ENCODE assay signal across 28 cellular contexts in genomic region chr9:486156-486555, GRCh38.
"Had no signal": no experiment of that assay in that cellular context is flagged by ENCODE, and none has a peak within 500 bp of the region (broad histone marks: within the 10 kb centered on the region; RNA-seq: fewer than 3 reads in every experiment).

No MANE protein-coding gene starts in this region.

- H3K4me3 ChIP-seq: ascending aorta, esophagus squamous epithelium, gastrocnemius medialis, heart left ventricle had no signal

- DNase-seq: activated CD4-positive, alpha-beta memory T cell treated with anti-CD3 and anti-CD28 coated beads, Interleukin-2, amount 10 ng/mL, durations not matched to agents 7 days and 5 days; activated CD4-positive, alpha-beta T cell treated with anti-CD3 and anti-CD28 coated beads for 36 hours; activated CD4-positive, alpha-beta T cell treated with anti-CD3 and anti-CD28 coated beads, Interleukin-2, amount 10 ng/mL, durations not matched to agents 24 days and 14 days; activated CD4-positive, alpha-beta T cell treated with anti-CD3 and anti-CD28 coated beads, Interleukin-2, amount 50 U/mL, for 4 hours; activated CD4-positive, CD25-positive, alpha-beta regulatory T cell; activated CD4-positive, CD25-positive, alpha-beta regulatory T cell treated with anti-CD3 and anti-CD28 coated beads, Interleukin-2, amount 50 U/mL, for 72 hours; activated CD8-positive, alpha-beta memory T cell treated with anti-CD3 and anti-CD28 coated beads, Interleukin-2, amount 50 U/mL, for 48 hours; activated gamma-delta T cell; activated naive CD4-positive, alpha-beta T cell; activated naive CD4-positive, alpha-beta T cell treated with anti-CD3 and anti-CD28 coated beads, Interleukin-2, amount 10 ng/mL, durations not matched to agents 7 days and 5 days; activated naive CD8-positive, alpha-beta T cell treated with anti-CD3 and anti-CD28 coated beads, Interleukin-2, amount 10 ng/mL, durations not matched to agents 7 days and 5 days; activated T-cell treated with anti-CD3 and anti-CD28 coated beads for 4 hours; activated T-cell treated with anti-CD3 and anti-CD28 coated beads, Interleukin-2, amount 50 U/mL, for 24 hours; activated T-cell treated with anti-CD3 and anti-CD28 coated beads, Interleukin-2, amount 50 U/mL, for 72 hours; caudate nucleus; cortex of kidney; dermis blood vessel endothelial cell; effector CD4-positive, alpha-beta T cell; effector memory CD8-positive, alpha-beta T cell; esophagus squamous epithelium; foreskin fibroblast; gastrocnemius medialis; glutamatergic neuron; heart left ventricle; T-helper 2 cell had no signal

- H3K36me3 ChIP-seq: ascending aorta, esophagus squamous epithelium, gastrocnemius medialis, heart left ventricle had no signal

- ATAC-seq: activated CD4-positive, alpha-beta T cell treated with anti-CD3 and anti-CD28 coated beads for 36 hours; activated naive CD4-positive, alpha-beta T cell treated with anti-CD3 and anti-CD28 coated beads, Interleukin-2, amount 50 U/mL, for 72 hours; activated T-cell treated with anti-CD3 and anti-CD28 coated beads, Interleukin-2, amount 50 U/mL, for 72 hours; effector memory CD8-positive, alpha-beta T cell; gastrocnemius medialis; heart left ventricle had no signal

- H3K27ac ChIP-seq: ascending aorta, epithelial cell of prostate, esophagus squamous epithelium, gastrocnemius medialis, heart left ventricle had no signal

- H3K9me3 ChIP-seq: ascending aorta, esophagus squamous epithelium, gastrocnemius medialis had no signal

- H3K27me3 ChIP-seq: ascending aorta, esophagus squamous epithelium, gastrocnemius medialis, heart left ventricle had no signal

- H3K4me1 ChIP-seq: ascending aorta, esophagus squamous epithelium, gastrocnemius medialis, heart left ventricle had no signal
